Comparison of ENCODE assay signal across 17 cellular contexts in the genomic region with DNA sequence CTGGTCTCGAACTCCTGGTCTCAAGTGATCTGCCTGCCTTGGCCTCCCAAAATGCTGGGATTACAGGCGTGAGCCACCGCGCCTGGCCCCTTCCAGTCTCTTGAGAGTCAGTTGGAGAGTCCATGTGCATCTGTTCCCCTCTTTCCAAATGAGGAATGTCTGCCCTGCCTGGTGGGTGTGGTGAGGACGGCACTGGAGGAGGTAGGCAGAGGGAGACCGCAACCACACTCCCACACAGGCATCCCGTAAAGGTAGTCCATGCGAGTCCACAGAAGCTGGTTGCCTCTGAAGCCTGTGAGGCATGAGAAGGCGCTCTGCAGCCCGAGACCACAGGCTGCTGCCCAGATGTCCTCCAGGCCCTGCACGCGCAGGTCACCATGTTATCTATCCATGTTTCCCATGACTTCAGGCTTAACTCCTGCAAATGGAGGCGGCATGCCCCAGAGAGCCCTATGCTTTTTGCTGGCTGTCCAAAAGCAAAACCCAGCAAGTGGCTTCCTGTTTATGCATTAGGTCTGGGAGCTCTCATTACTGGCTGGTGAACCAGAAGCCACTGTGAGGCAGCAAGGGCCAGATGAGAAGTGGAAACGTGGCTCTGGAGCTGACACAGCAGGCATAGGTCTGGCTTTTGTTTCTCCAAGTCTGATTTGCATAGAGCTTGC. TPM values are rescaled to one million over a fixed set of nuclear protein-coding genes. Genes with fewer than 3 reads are reported as not detected.
DNase-seq lines count a peak whose midpoint lies in the region; ATAC-seq, FAIRE-seq and TF ChIP-seq lines count a peak whose summit lies in the region.
"Had no signal": no experiment of that assay in that cellular context is flagged by ENCODE, and none has a peak within 500 bp of the region (broad histone marks: within the 10 kb centered on the region; RNA-seq: fewer than 3 reads in every experiment).

No MANE protein-coding gene starts in this region.

- no peaks in the 10 kb centered on the region for H3K36me3 ChIP-seq in liver (ENCODE audit: control insufficient read depth in 4 of 4, insufficient read depth in 3 of 4, low read depth in 1 of 4, low read length in 3 of 4)
- no peaks in the 10 kb centered on the region for H3K36me3 ChIP-seq in HepG2 (replicated peaks in 1 of 2; ENCODE audit: control insufficient read depth in 1 of 2, insufficient read depth in 2 of 2, low read length in 2 of 2)
- H3K36me3 ChIP-seq: pancreas, WERI-Rb-1 had no signal

- no peak overlapping the region for H3K27ac Mint-ChIP-seq in activated T-cell treated with anti-CD3 and anti-CD28 coated beads, Interleukin-2, amount 50 U/mL, for 24 hours
- H3K27ac Mint-ChIP-seq: activated T-helper 17 cell treated with anti-CD3 and anti-CD28 coated beads, Interleukin-2, amount 50 U/mL, for 72 hours had no signal

- intact Hi-C loops in HepG2 (cut with micrococcal nuclease; ENCODE audit: unreplicated experiment): no loop called here
- intact Hi-C loops in Right ventricle myocardium inferior (cut with DNase I): no loop called here

- BruUV-seq in HepG2 (replicated peaks; lab: Mats Ljungman, UMichigan): no TSS peak

- in situ Hi-C loops in HepG2 (cut with HindIII; ENCODE audit: extremely low pct_ligation_motif_present, low pct_unique_long_range_greater_than_20kb): no loop called here

- no peaks in the 10 kb centered on the region for H4K20me1 ChIP-seq in HepG2 (ENCODE audit: insufficient read depth, low read length)

- H3K4me3 ChIP-seq in liver (ENCODE audit: low read depth in 1 of 3, low read length in 3 of 3): no peak overlapping the region
- H3K4me3 ChIP-seq in HepG2 (replicated peaks in 1 of 3; ENCODE audit: insufficient read depth in 1 of 3, low read depth in 2 of 3, low read length in 3 of 3): no peak overlapping the region
- H3K4me3 ChIP-seq: A549, K562, pancreas had no signal

- H3K4me1 ChIP-seq in liver (ENCODE audit: control insufficient read depth in 4 of 4, insufficient read depth in 4 of 4, low read length in 3 of 4): no peaks in the 10 kb centered on the region
- H3K4me1 ChIP-seq in HepG2 (ENCODE audit: insufficient read depth, low read length): no peaks in the 10 kb centered on the region
- H3K4me1 ChIP-seq: A549, pancreas had no signal

- POLR2A ChIA-PET in HepG2 (lab: Yijun Ruan, JAX): no interaction called here

- H3K9ac ChIP-seq in liver (ENCODE audit: low read depth in 1 of 2, low read length in 2 of 2) (no peak overlapping the region), HepG2 (ENCODE audit: insufficient read depth, low read depth, low read length) (no peak overlapping the region)

- H3K4me1 Mint-ChIP-seq in activated T-cell treated with anti-CD3 and anti-CD28 coated beads, Interleukin-2, amount 50 U/mL, for 24 hours (ENCODE audit: low read depth): no peaks in the 10 kb centered on the region
- H3K4me1 Mint-ChIP-seq: activated T-helper 17 cell treated with anti-CD3 and anti-CD28 coated beads, Interleukin-2, amount 50 U/mL, for 72 hours had no signal

- H3K36me3 Mint-ChIP-seq in activated T-cell treated with anti-CD3 and anti-CD28 coated beads, Interleukin-2, amount 50 U/mL, for 24 hours (ENCODE audit: low read depth): no peaks in the 10 kb centered on the region

- H3K27me3 ChIP-seq in liver (ENCODE audit: control insufficient read depth in 4 of 4, insufficient read depth in 4 of 4, low read length in 3 of 4): peaks cover 0 to 2% (median 0%) of the 10 kb centered on the region in 4 donors
- peaks cover 3 to 40% of the 10 kb centered on the region in 2 experiments; a peak in 4 of 5 replicates for H3K27me3 ChIP-seq in HepG2 (ENCODE audit: control insufficient read depth in 1 of 2, insufficient read depth in 2 of 2, low read length in 2 of 2)
- H3K27me3 ChIP-seq: pancreas had no signal

- H3K9me3 ChIP-seq in liver (ENCODE audit: control insufficient read depth in 4 of 4, low read length in 3 of 4) (no peaks in the 10 kb centered on the region), HepG2 (ENCODE audit: low read length) (no peaks in the 10 kb centered on the region)
- H3K9me3 ChIP-seq: A549, pancreas had no signal

- H3K27me3 Mint-ChIP-seq in activated T-cell treated with anti-CD3 and anti-CD28 coated beads, Interleukin-2, amount 50 U/mL, for 24 hours: peaks cover 24% of the 10 kb centered on the region

- ATAC-seq in HepG2 (no peak), Right ventricle myocardium inferior (no peak)
- ATAC-seq: A549; activated T-helper 17 cell treated with anti-CD3 and anti-CD28 coated beads, Interleukin-2, amount 50 U/mL, for 72 hours; K562; left colon; pancreas; stimulated activated naive CD8-positive, alpha-beta T cell treated with anti-CD3 and anti-CD28 coated beads, Interleukin-15, amount 100 ng/mL, for 72 hours had no signal

- H3K4me3 Mint-ChIP-seq in activated T-cell treated with anti-CD3 and anti-CD28 coated beads, Interleukin-2, amount 50 U/mL, for 24 hours: no peak overlapping the region
- H3K4me3 Mint-ChIP-seq: activated T-helper 17 cell treated with anti-CD3 and anti-CD28 coated beads, Interleukin-2, amount 50 U/mL, for 72 hours; stimulated activated naive CD8-positive, alpha-beta T cell treated with anti-CD3 and anti-CD28 coated beads, Interleukin-15, amount 100 ng/mL, for 72 hours had no signal

- 84% methylated on average over 14 of the region's 14 CpGs for WGBS in liver
- WGBS in HepG2 (ENCODE audit: low lambda C conversion rate): 48% methylated on average over 4 of the region's 14 CpGs

- H2AFZ ChIP-seq in HepG2 (ENCODE audit: low read length): no peak overlapping the region

- CTCF ChIA-PET in HepG2 (lab: Yijun Ruan, JAX; ENCODE audit: low intra/inter-chr PET ratio, low total read pairs): no interaction called here

- TF ChIP-seq CTCF in liver (IDR thresholded peaks at IDR 0.05; ENCODE audit: low read depth, low read length, missing input control) (no peak), HepG2 (CRISPR knock-in tag; IDR thresholded peaks at IDR 0.05) (no peak)

- DNase-seq in HepG2 (ENCODE audit: low spot score) (no peak), iris pigment epithelial cell (ENCODE audit: low read depth) (peak; percentile 41), NCI-H128 (lab: John Stamatoyannopoulos, UW; ENCODE audit: unreplicated experiment) (no peak), NCI-H2196 treated with DMSO at 0.1 percent for 48 hours (lab: John Stamatoyannopoulos, UW; ENCODE audit: unreplicated experiment) (no peak), Right ventricle myocardium inferior (ENCODE audit: missing footprints) (no peak)
- DNase-seq in activated T-cell treated with anti-CD3 and anti-CD28 coated beads, Interleukin-2, amount 50 U/mL, for 24 hours: no peak
- DNase-seq: left colon; pancreas; SHP77 treated with DMSO at 0.1 percent for 48 hours; stimulated activated CD4-positive, alpha-beta T cell treated with anti-CD3 and anti-CD28 coated beads, Interleukin-2, amount 100 ng/mL, for 48 hours; stimulated activated naive CD8-positive, alpha-beta T cell treated with anti-CD3 and anti-CD28 coated beads, Interleukin-15, amount 100 ng/mL, for 72 hours; WERI-Rb-1 had no signal

- H3K79me2 ChIP-seq in HepG2 (ENCODE audit: insufficient read depth, low read length): no peaks in the 10 kb centered on the region

- no peak overlapping the region for H3K4me2 ChIP-seq in HepG2 (ENCODE audit: low read depth, low read length)
- H3K4me2 ChIP-seq: A549 had no signal

- TF ChIP-seq POLR2A in HepG2 (IDR thresholded peaks at IDR 0.05; ENCODE audit: insufficient read depth in 1 of 2, low read depth in 2 of 2, low read length in 2 of 2): no peak

- TF ChIP-seq RAD21 in liver (IDR thresholded peaks at IDR 0.05): no peak
- TF ChIP-seq RAD21 in HepG2 (CRISPR knock-in tag; IDR thresholded peaks at IDR 0.05): no peak

- no peak for FAIRE-seq in HepG2 (lab: Jason Lieb, UNC)
- FAIRE-seq: A549, K562, pancreas had no signal

- TF ChIP-seq EP300 in HepG2 (IDR thresholded peaks at IDR 0.05; ENCODE audit: low read depth in 2 of 2, low read length in 2 of 2): no peak
- TF ChIP-seq EP300 in HepG2 (CRISPR knock-in tag; IDR thresholded peaks at IDR 0.05; ENCODE audit: borderline replicate concordance): no peak

- H3K9me3 Mint-ChIP-seq in activated T-cell treated with anti-CD3 and anti-CD28 coated beads, Interleukin-2, amount 50 U/mL, for 24 hours: no peaks in the 10 kb centered on the region
- H3K9me3 Mint-ChIP-seq: activated T-helper 17 cell treated with anti-CD3 and anti-CD28 coated beads, Interleukin-2, amount 50 U/mL, for 72 hours; stimulated activated naive CD8-positive, alpha-beta T cell treated with anti-CD3 and anti-CD28 coated beads, Interleukin-15, amount 100 ng/mL, for 72 hours had no signal

- H3K27ac ChIP-seq in liver (ENCODE audit: low read depth in 1 of 2, low read length in 2 of 2): no peak overlapping the region
- no peak overlapping the region for H3K27ac ChIP-seq in HepG2 (ENCODE audit: extremely low read length, insufficient read depth, low read length)
- H3K27ac ChIP-seq in angular gyrus (ENCODE audit: low read depth, low read length): peak overlapping the region; percentile 37
- H3K27ac ChIP-seq: A549, pancreas, WERI-Rb-1 had no signal

RNA-seq across cellular contexts. Expression of a gene that starts 43.4 kb away (rescaled TPM):
- under 1 TPM; 0.05 to 0.25 TPM for total RNA-seq in liver
- polyA plus RNA-seq in liver: under 1 TPM in 1 of 2 donors, not detected in 1; 0.06 TPM
- 0.04 TPM in 1 of 2 replicates, not detected in the other for total RNA-seq in HepG2 (2016; rRNA removed; fragmentation: Illumina TruSeq; extraction: Trizol)
- total RNA-seq in HepG2 (2016; cell fraction: cytosol; rRNA removed; fragmentation: Illumina TruSeq; extraction: Trizol; ENCODE audit: low read depth): not detected in 2 replicates
- not detected in 2 replicates for total RNA-seq in HepG2 (2016; cell fraction: insoluble cytoplasmic fraction; rRNA removed; fragmentation: Illumina TruSeq; extraction: Trizol)
- total RNA-seq in HepG2 (2016; cell fraction: membrane; rRNA removed; fragmentation: Illumina TruSeq; extraction: Trizol): 0.19 and 0.24 TPM in 2 replicates
- 0.12 TPM in 1 of 2 replicates, not detected in the other for total RNA-seq in HepG2 (2016; cell fraction: nucleus; rRNA removed; fragmentation: Illumina TruSeq; extraction: Trizol)
- polyA plus RNA-seq in HepG2 (2011; rRNA removed): 0.01 and 0.07 TPM in 2 replicates
- polyA plus RNA-seq in HepG2 (2011; cell fraction: cytosol; rRNA removed): 0.03 TPM in 1 of 2 replicates, not detected in the other
- 0.09 TPM in 1 of 2 replicates, not detected in the other for polyA plus RNA-seq in HepG2 (2011; cell fraction: nucleus; rRNA removed)
- 0.04 and 0.05 TPM in 2 replicates for polyA plus RNA-seq in HepG2 (2012)
- 0.02 TPM in 1 of 2 replicates, not detected in the other for polyA plus RNA-seq in HepG2 (2016; cell fraction: cytosol; fragmentation: Illumina TruSeq; extraction: Trizol; ENCODE audit: low read depth)
- not detected in 2 replicates for polyA plus RNA-seq in HepG2 (2016; cell fraction: insoluble cytoplasmic fraction; fragmentation: Illumina TruSeq; extraction: Trizol; ENCODE audit: low read depth)
- 0.10 TPM in 1 of 2 replicates, not detected in the other for polyA plus RNA-seq in HepG2 (2016; cell fraction: membrane; fragmentation: Illumina TruSeq; extraction: Trizol; ENCODE audit: low read depth)
- not detected in 2 replicates for polyA plus RNA-seq in HepG2 (2016; cell fraction: nucleus; fragmentation: Illumina TruSeq; extraction: Trizol; ENCODE audit: insufficient read depth, low read depth)
- polyA minus RNA-seq in HepG2 (2011; rRNA and poly(A)+ RNA removed; ENCODE audit: low replicate concordance): 0.64 TPM in 1 of 2 replicates, not detected in the other
- polyA minus RNA-seq in HepG2 (2011; cell fraction: cytosol; rRNA and poly(A)+ RNA removed): not detected in 2 replicates
- not detected in 2 replicates for polyA minus RNA-seq in HepG2 (2011; cell fraction: nucleus; rRNA and poly(A)+ RNA removed)
- not detected for total RNA-seq in Right ventricle myocardium inferior
- total RNA-seq: activated T-helper 17 cell treated with anti-CD3 and anti-CD28 coated beads, Interleukin-2, amount 50 U/mL, for 72 hours; K562; pancreas had no signal
- polyA plus RNA-seq: K562 had no signal
